In the genomic region with DNA sequence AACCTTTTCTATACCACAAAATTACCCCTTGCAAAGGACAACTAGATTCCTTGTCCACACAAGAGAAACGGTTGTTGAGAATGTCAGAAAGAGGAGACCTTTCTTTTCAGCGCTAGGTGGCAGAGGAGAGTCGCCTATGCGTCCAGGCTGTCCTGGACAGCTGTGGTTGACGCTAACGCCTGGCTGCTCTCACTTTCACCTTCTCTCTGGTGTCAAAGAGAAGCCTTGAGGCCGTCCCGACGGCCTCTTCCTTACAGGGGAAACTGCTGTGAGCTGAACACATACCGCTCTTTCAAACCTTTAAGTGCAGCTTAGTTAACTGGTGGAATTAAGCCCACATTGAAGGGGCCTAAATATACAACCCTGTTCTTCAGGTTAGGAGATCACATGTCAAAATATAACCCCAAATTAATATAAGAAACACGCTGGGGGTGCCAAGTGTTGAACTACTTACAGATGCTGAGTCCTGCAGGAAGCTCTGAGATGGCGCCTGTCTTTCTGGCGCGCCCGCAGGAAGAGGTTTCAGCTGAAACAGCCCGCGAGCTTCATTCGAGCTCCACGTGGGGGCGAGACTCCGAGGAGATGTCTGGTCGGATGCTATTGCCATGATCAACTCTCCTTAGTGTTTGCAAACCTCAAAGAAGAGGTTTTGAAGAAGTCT, we compare ENCODE assay signal across 8 cellular contexts. TPM values are rescaled to one million over a fixed set of nuclear protein-coding genes. Genes with fewer than 3 reads are reported as not detected.
DNase-seq lines count a peak whose midpoint lies in the region; ATAC-seq and TF ChIP-seq lines count a peak whose summit lies in the region.

No MANE protein-coding gene starts in this region.

- TF ChIP-seq CTCF in activated CD8-positive, alpha-beta T cell treated with anti-CD3 and anti-CD28 coated beads for 36 hours (IDR thresholded peaks at IDR 0.05): peak; percentile 90

- no peak overlapping the region for H2BK15ac ChIP-seq in mesenchymal stem cell (ENCODE audit: low read depth, poor library complexity, severe bottlenecking)

- H2BK120ac ChIP-seq in mesenchymal stem cell (ENCODE audit: low read depth, low read length): no peak overlapping the region

- no peaks in the 10 kb centered on the region for H3K27me3 ChIP-seq in effector memory CD4-positive, alpha-beta T cell (replicated peaks; ENCODE audit: control insufficient read depth, insufficient read depth, low read length, poor library complexity, severe bottlenecking)
- peaks cover 6 to 12% of the 10 kb centered on the region in 2 experiments for H3K27me3 ChIP-seq in mesenchymal stem cell (ENCODE audit: control insufficient read depth in 1 of 2, insufficient read depth in 1 of 2, low read length in 2 of 2)

- intact Hi-C loops in activated CD8-positive, alpha-beta T cell treated with anti-CD3 and anti-CD28 coated beads for 36 hours (cut with micrococcal nuclease): loop anchor here (2.0 to 5.0 kb wide), 2 partner anchors 65 to 137 kb away; no protein-coding TSS in a partner anchor

- DNase-seq in CD1c-positive myeloid dendritic cell (ENCODE audit: extremely low spot score) (peak; percentile 78), NCI-H774 (lab: John Stamatoyannopoulos, UW) (peak; percentile 49), mesenchymal stem cell (peak; percentile 75)
- peak; percentile 79 for DNase-seq in activated CD8-positive, alpha-beta T cell treated with anti-CD3 and anti-CD28 coated beads for 36 hours
- peak; percentile 9 to 33 (median 29) for DNase-seq in effector memory CD4-positive, alpha-beta T cell
- DNase-seq in stimulated activated CD8-positive, alpha-beta memory T cell treated with anti-CD3 and anti-CD28 coated beads, Interleukin-15, amount 100 ng/mL, for 4 hours (ENCODE audit: low read depth in 2 of 2): peak; percentile 29 to 34

- no peak overlapping the region for H3K18ac ChIP-seq in mesenchymal stem cell (ENCODE audit: low read depth in 1 of 2, low read length in 2 of 2)

- H3K14ac ChIP-seq in mesenchymal stem cell (ENCODE audit: low read length in 2 of 2): no peak overlapping the region

- no peaks in the 10 kb centered on the region for H3K9me3 Mint-ChIP-seq in activated CD8-positive, alpha-beta T cell treated with anti-CD3 and anti-CD28 coated beads for 36 hours

- peak overlapping the region; percentile 19 for H3K27ac ChIP-seq in effector memory CD4-positive, alpha-beta T cell (ENCODE audit: insufficient read depth, low read length, poor library complexity, severe bottlenecking)
- H3K27ac ChIP-seq in mesenchymal stem cell (ENCODE audit: low read length, poor library complexity, severe bottlenecking): no peak overlapping the region

- CTCF ChIA-PET in activated CD8-positive, alpha-beta T cell treated with anti-CD3 and anti-CD28 coated beads for 36 hours (lab: Charles Lee): interaction anchor here (0.7 to 4.2 kb wide), 40 partner anchors 10 to 1923 kb away, joined by 3 to 40 read pairs (median 6); partner anchors contain the start of gene KBTBD8

- no peak overlapping the region for H2BK12ac ChIP-seq in mesenchymal stem cell (ENCODE audit: low read length in 2 of 2)

- no peaks in the 10 kb centered on the region for H3K79me1 ChIP-seq in mesenchymal stem cell (replicated peaks; ENCODE audit: low read length, poor library complexity, severe bottlenecking)

- H4K8ac ChIP-seq in mesenchymal stem cell (ENCODE audit: low read length): no peak overlapping the region

- H3K4me3 Mint-ChIP-seq in activated CD8-positive, alpha-beta T cell treated with anti-CD3 and anti-CD28 coated beads for 36 hours: peak overlapping the region; percentile 68

- H3K4me2 ChIP-seq in mesenchymal stem cell (ENCODE audit: low read length, poor library complexity, severe bottlenecking): peak overlapping the region; percentile 29

- H4K91ac ChIP-seq in mesenchymal stem cell (ENCODE audit: low read length): no peak overlapping the region

- peak overlapping the region; percentile 57 for H3K9ac ChIP-seq in mesenchymal stem cell (ENCODE audit: low read length)

- no peak overlapping the region for H3K23ac ChIP-seq in mesenchymal stem cell (ENCODE audit: low read length in 2 of 2)

- POLR2A ChIA-PET in activated CD8-positive, alpha-beta T cell treated with anti-CD3 and anti-CD28 coated beads for 36 hours (lab: Charles Lee): interaction anchor here (0.8 to 1.3 kb wide), 3 partner anchors 18 to 57 kb away, joined by 3 to 7 read pairs (median 3); partner anchors contain the start of gene KBTBD8

- no peaks in the 10 kb centered on the region for H3K36me3 ChIP-seq in effector memory CD4-positive, alpha-beta T cell (ENCODE audit: control insufficient read depth, insufficient read depth, low read length)
- no peaks in the 10 kb centered on the region for H3K36me3 ChIP-seq in mesenchymal stem cell (ENCODE audit: control insufficient read depth in 1 of 2, insufficient read depth in 2 of 2, low read depth in 1 of 2, low read length in 2 of 2)

- WGBS in mesenchymal stem cell: 20% methylated on average over 22 of the region's 22 CpGs

- H2AK5ac ChIP-seq in mesenchymal stem cell (ENCODE audit: low read length, severe bottlenecking): no peak overlapping the region

- peak; percentile 99 for ATAC-seq in GM19324 (IDR thresholded peaks at IDR 0.05; ENCODE audit: low FRiP score, unreplicated experiment)
- peak; percentile 99 for ATAC-seq in HG03442 (IDR thresholded peaks at IDR 0.05; ENCODE audit: unreplicated experiment)
- ATAC-seq in activated CD8-positive, alpha-beta T cell treated with anti-CD3 and anti-CD28 coated beads for 36 hours: peak; percentile 95

- H3K4me1 Mint-ChIP-seq in activated CD8-positive, alpha-beta T cell treated with anti-CD3 and anti-CD28 coated beads for 36 hours (ENCODE audit: low read depth): peaks cover 16% of the 10 kb centered on the region

- H3K4me1 ChIP-seq in effector memory CD4-positive, alpha-beta T cell (ENCODE audit: control insufficient read depth, insufficient read depth, low read length, poor library complexity, severe bottlenecking): no peaks in the 10 kb centered on the region
- H3K4me1 ChIP-seq in mesenchymal stem cell (ENCODE audit: control insufficient read depth, insufficient read depth, low read depth, low read length): peaks cover 3% of the 10 kb centered on the region

- H3K4ac ChIP-seq in mesenchymal stem cell (ENCODE audit: low read depth in 1 of 2, low read length in 2 of 2): no peak overlapping the region

- no peak overlapping the region for H2BK5ac ChIP-seq in mesenchymal stem cell (ENCODE audit: low read depth, low read length, poor library complexity, severe bottlenecking)

- peak overlapping the region; percentile 82 for H2AFZ ChIP-seq in mesenchymal stem cell (ENCODE audit: low read depth, low read length)

- H3K4me3 ChIP-seq in effector memory CD4-positive, alpha-beta T cell (ENCODE audit: insufficient read depth, low read depth, low read length, poor library complexity, severe bottlenecking): peak overlapping the region; percentile 55
- H3K4me3 ChIP-seq in mesenchymal stem cell (ENCODE audit: insufficient read depth in 1 of 2, low read depth in 1 of 2, low read length in 2 of 2): peak overlapping the region in 1 of 2 experiments; percentile 73

- no peaks in the 10 kb centered on the region for H3K36me3 Mint-ChIP-seq in activated CD8-positive, alpha-beta T cell treated with anti-CD3 and anti-CD28 coated beads for 36 hours (ENCODE audit: low read depth)

- H3K9me3 ChIP-seq in effector memory CD4-positive, alpha-beta T cell (ENCODE audit: control insufficient read depth, low read length): no peaks in the 10 kb centered on the region
- H3K9me3 ChIP-seq in mesenchymal stem cell (ENCODE audit: control insufficient read depth, low read length): no peaks in the 10 kb centered on the region

- H3K27me3 Mint-ChIP-seq in activated CD8-positive, alpha-beta T cell treated with anti-CD3 and anti-CD28 coated beads for 36 hours: peaks cover 5% of the 10 kb centered on the region

- peak overlapping the region; percentile 69 for H3K27ac Mint-ChIP-seq in activated CD8-positive, alpha-beta T cell treated with anti-CD3 and anti-CD28 coated beads for 36 hours

RNA-seq across cellular contexts. Expression of gene KBTBD8, which starts 26.1 kb away (rescaled TPM):
- 10 to 100 TPM; 10.9 to 11.1 TPM for total RNA-seq in activated CD8-positive, alpha-beta T cell treated with anti-CD3 and anti-CD28 coated beads for 36 hours
- 0.75 TPM for polyA plus RNA-seq in mesenchymal stem cell (2013, experiment 1 of 2)
- polyA plus RNA-seq in mesenchymal stem cell (2013, experiment 2 of 2): 0.70 TPM

Comparison
In these comparisons a context has a peak if more than half of its experiments do, and no peak if none do; other contexts are left out.
1. DNase-seq: peak in every context shown above with its lines; median percentile 79 in activated CD8-positive, alpha-beta T cell treated with anti-CD3 and anti-CD28 coated beads for 36 hours; 78 in CD1c-positive myeloid dendritic cell; 75 in mesenchymal stem cell; 49 in NCI-H774; 32 in stimulated activated CD8-positive, alpha-beta memory T cell treated with anti-CD3 and anti-CD28 coated beads, Interleukin-15, amount 100 ng/mL, for 4 hours; 29 in effector memory CD4-positive, alpha-beta T cell.